ENCODE assay signal across 1 cellular context in genomic region chr21:43196789-43197188, GRCh38.
TF ChIP-seq lines count a peak whose summit lies in the region.

No MANE protein-coding gene starts in this region.

TF ChIP-seq in GM23338, 12 proteins besides CTCF, POLR2A, EP300 and RAD21 (continued from another document):
- TF ChIP-seq ZNF462 (CRISPR knock-in tag; IDR thresholded peaks at IDR 0.05), result no peak
- TF ChIP-seq STAT1 (IDR thresholded peaks at IDR 0.05; ENCODE audit: unreplicated experiment), result no peak
